Comparison of ENCODE assay signal across 1 cellular context in genomic region chr3:77191640-77192039, GRCh38.
A peak's percentile ranks its signal among the peaks of the same experiment; 100 is the strongest.
TF ChIP-seq lines count a peak whose summit lies in the region.

No MANE protein-coding gene starts in this region.

TF ChIP-seq in HEK293, 187 proteins besides CTCF, POLR2A, EP300 and RAD21 (continued from another document and continues in another):
- TF ChIP-seq ZNF280D (tag by site-specific recombination; IDR thresholded peaks at IDR 0.05), result no peak
- TF ChIP-seq INSM2 (tag by site-specific recombination; IDR thresholded peaks at IDR 0.05), result peak; percentile 67; the same call in 1 of the 2 replicates
- TF ChIP-seq ZNF112 (tag by site-specific recombination; IDR thresholded peaks at IDR 0.05), result no peak
- TF ChIP-seq ZNF423 (tag by site-specific recombination; IDR thresholded peaks at IDR 0.05), result peak; percentile 43; the same call in 1 of the 2 replicates
- TF ChIP-seq ZNF174 (tag by site-specific recombination; IDR thresholded peaks at IDR 0.05), result no peak
- TF ChIP-seq ZNF239 (tag by site-specific recombination; IDR thresholded peaks at IDR 0.05), result no peak
- no peak for TF ChIP-seq KLF9 (tag by site-specific recombination; IDR thresholded peaks at IDR 0.05; ENCODE audit: low read depth)
- no peak for TF ChIP-seq ZNF530 (tag by site-specific recombination; IDR thresholded peaks at IDR 0.05; ENCODE audit: low read depth)
- TF ChIP-seq ZBTB26 (tag by site-specific recombination; optimal IDR thresholded peaks at IDR 0.05), result no peak
- TF ChIP-seq ZNF311 (tag by site-specific recombination; IDR thresholded peaks at IDR 0.05; ENCODE audit: borderline replicate concordance), result no peak
- no peak for TF ChIP-seq KLF1 (tag by site-specific recombination; IDR thresholded peaks at IDR 0.05)
- TF ChIP-seq GLI2 (tag by site-specific recombination; IDR thresholded peaks at IDR 0.05; ENCODE audit: borderline replicate concordance, low read depth), result peak; percentile 97
- peak; percentile 74 for TF ChIP-seq ZIC2 (tag by site-specific recombination; IDR thresholded peaks at IDR 0.05)
- TF ChIP-seq ZNF18 (tag by site-specific recombination; IDR thresholded peaks at IDR 0.05), result peak; percentile 76
- no peak for TF ChIP-seq EGR2 (tag by site-specific recombination; IDR thresholded peaks at IDR 0.05; ENCODE audit: low read depth)
- TF ChIP-seq FEZF1 (tag by site-specific recombination; IDR thresholded peaks at IDR 0.05), result peak; percentile 98
- 0 out of 2 replicates have a peak, but pooled peaks have one; percentile 18 for TF ChIP-seq ZNF792 (tag by site-specific recombination; IDR thresholded peaks at IDR 0.05)
- TF ChIP-seq ZXDB (tag by site-specific recombination; IDR thresholded peaks at IDR 0.05), result peak; percentile 92
- TF ChIP-seq ZNF585B (tag by site-specific recombination; IDR thresholded peaks at IDR 0.05), result no peak
- peak; percentile 45 for TF ChIP-seq ATF2 (tag by site-specific recombination; IDR thresholded peaks at IDR 0.05; ENCODE audit: low read depth)
- TF ChIP-seq ZNF580 (tag by site-specific recombination; IDR thresholded peaks at IDR 0.05), result peak; percentile 92
- peak; percentile 68 for TF ChIP-seq ZBTB17 (tag by site-specific recombination; IDR thresholded peaks at IDR 0.05)
- no peak for TF ChIP-seq ZNF626 (tag by site-specific recombination; IDR thresholded peaks at IDR 0.05)
- TF ChIP-seq BCL11B (tag by site-specific recombination; IDR thresholded peaks at IDR 0.05; ENCODE audit: low read depth), result peak; percentile 86
- TF ChIP-seq ZNF146 (tag by site-specific recombination; IDR thresholded peaks at IDR 0.05), result 0 out of 2 replicates have a peak, but pooled peaks have one; percentile 28
- TF ChIP-seq ZNF621 (tag by site-specific recombination; IDR thresholded peaks at IDR 0.05), result no peak
- peak; percentile 48; the same call in 1 of the 2 replicates for TF ChIP-seq ZNF2 (tag by site-specific recombination; IDR thresholded peaks at IDR 0.05)
- 0 out of 2 replicates have a peak, but pooled peaks have one; percentile 6 for TF ChIP-seq SCRT2 (tag by site-specific recombination; IDR thresholded peaks at IDR 0.05)
- TF ChIP-seq ZNF221 (tag by site-specific recombination; IDR thresholded peaks at IDR 0.05; ENCODE audit: borderline replicate concordance), result no peak
- no peak for TF ChIP-seq ZBTB6 (tag by site-specific recombination; IDR thresholded peaks at IDR 0.05)
- TF ChIP-seq ZNF473 (tag by site-specific recombination; IDR thresholded peaks at IDR 0.05), result no peak
- peak; percentile 91 for TF ChIP-seq ZNF488 (tag by site-specific recombination; IDR thresholded peaks at IDR 0.05)
- TF ChIP-seq ZNF138 (tag by site-specific recombination; IDR thresholded peaks at IDR 0.05; ENCODE audit: borderline replicate concordance), result no peak
- TF ChIP-seq ZNF433 (tag by site-specific recombination; IDR thresholded peaks at IDR 0.05; ENCODE audit: low read depth), result no peak
- no peak for TF ChIP-seq SP3 (tag by site-specific recombination; IDR thresholded peaks at IDR 0.05)
- TF ChIP-seq ZNF366 (tag by site-specific recombination; conservative IDR thresholded peaks at IDR 0.05), result peak; percentile 70
- TF ChIP-seq ZNF510 (tag by site-specific recombination; IDR thresholded peaks at IDR 0.05; ENCODE audit: insufficient replicate concordance), result no peak
- TF ChIP-seq ZBTB49 (tag by site-specific recombination; IDR thresholded peaks at IDR 0.05; ENCODE audit: low read depth), result no peak
- no peak for TF ChIP-seq ZNF426 (tag by site-specific recombination; IDR thresholded peaks at IDR 0.05)
- no peak for TF ChIP-seq PRDM1 (tag by site-specific recombination; IDR thresholded peaks at IDR 0.05)
- TF ChIP-seq ZNF391 (tag by site-specific recombination; IDR thresholded peaks at IDR 0.05; ENCODE audit: borderline replicate concordance, low read depth), result 0 out of 2 replicates have a peak, but pooled peaks have one; percentile 37
- no peak for TF ChIP-seq ZNF214 (tag by site-specific recombination; IDR thresholded peaks at IDR 0.05; ENCODE audit: borderline replicate concordance)
- TF ChIP-seq ZNF670 (tag by site-specific recombination; IDR thresholded peaks at IDR 0.05; ENCODE audit: low read depth), result no peak
- peak; percentile 32 for TF ChIP-seq PRDM10 (tag by site-specific recombination; IDR thresholded peaks at IDR 0.05)
